ENCODE assay signal across 10 cellular contexts in genomic region chr4:97153042-97153441, GRCh38.
DNase-seq lines count a peak whose midpoint lies in the region; ATAC-seq and TF ChIP-seq lines count a peak whose summit lies in the region.
"Had no signal": no experiment of that assay in that cellular context is flagged by ENCODE, and none has a peak within 500 bp of the region (broad histone marks: within the 10 kb centered on the region; RNA-seq: fewer than 3 reads in every experiment).

No MANE protein-coding gene starts in this region.

- DNase-seq in GM13977 (ENCODE audit: low spot score) (no peak), NCI-H345 (lab: John Stamatoyannopoulos, UW) (peak; percentile 1), T47D (ENCODE audit: low read depth in 1 of 2, low spot score in 1 of 2) (peak; percentile 1 to 49), mucosa of descending colon (peak in 1 of 3 donors; percentile 19), GM19240 (ENCODE audit: insufficient read length, low spot score) (no peak)
- no peak for DNase-seq in activated CD4-positive, alpha-beta T cell treated with anti-CD3 and anti-CD28 coated beads, Interleukin-2, amount 50 U/mL, for 1 hour
- DNase-seq: GM23248 had no signal

- H3K9me3 ChIP-seq in mucosa of descending colon = no peaks in the 10 kb centered on the region
- H3K9me3 ChIP-seq: SJCRH30 had no signal

- ATAC-seq in mucosa of descending colon = peak; percentile 53
- no peak for ATAC-seq in GM21526 (IDR thresholded peaks at IDR 0.05; ENCODE audit: low FRiP score, unreplicated experiment)
- no peak for ATAC-seq in GM19455 (IDR thresholded peaks at IDR 0.05; ENCODE audit: unreplicated experiment)

- no peak overlapping the region for H3K4me3 ChIP-seq in mucosa of descending colon
- H3K4me3 ChIP-seq: GM23248, SJCRH30 had no signal

- in situ Hi-C loops in GM13977 (cut with MboI; ENCODE audit: low pct_unique_long_range_greater_than_20kb, low sequenced_read_pairs, unreplicated experiment) = no loop called here
- in situ Hi-C loops in T47D (cut with HindIII; ENCODE audit: low pct_unique_long_range_greater_than_20kb, low sequenced_read_pairs) = no loop called here

- peak; percentile 32 for TF ChIP-seq CTCF in GM13977 (IDR thresholded peaks at IDR 0.05; ENCODE audit: extremely low read depth, insufficient read depth, missing control alignments)
- TF ChIP-seq CTCF in mucosa of descending colon (IDR thresholded peaks at IDR 0.05) = no peak

- H3K4me1 ChIP-seq in mucosa of descending colon (ENCODE audit: low read depth) = no peaks in the 10 kb centered on the region
- H3K4me1 ChIP-seq: SJCRH30 had no signal

- no peaks in the 10 kb centered on the region for H3K36me3 ChIP-seq in mucosa of descending colon (ENCODE audit: low read depth)
- H3K36me3 ChIP-seq: SJCRH30 had no signal

- intact Hi-C loops in mucosa of descending colon (cut with DNase I, micrococcal nuclease) = no loop called here

Comparison
In these comparisons a context has a peak if more than half of its experiments do, and no peak if none do; other contexts are left out.
1. DNase-seq: peak in NCI-H345 (single experiment) and T47D (2 of 2); none in GM13977 (single experiment), activated CD4-positive, alpha-beta T cell treated with anti-CD3 and anti-CD28 coated beads, Interleukin-2, amount 50 U/mL, for 1 hour (single experiment) and GM19240 (single experiment).